Comparison of ENCODE assay signal across 1 cellular context in the genomic region with DNA sequence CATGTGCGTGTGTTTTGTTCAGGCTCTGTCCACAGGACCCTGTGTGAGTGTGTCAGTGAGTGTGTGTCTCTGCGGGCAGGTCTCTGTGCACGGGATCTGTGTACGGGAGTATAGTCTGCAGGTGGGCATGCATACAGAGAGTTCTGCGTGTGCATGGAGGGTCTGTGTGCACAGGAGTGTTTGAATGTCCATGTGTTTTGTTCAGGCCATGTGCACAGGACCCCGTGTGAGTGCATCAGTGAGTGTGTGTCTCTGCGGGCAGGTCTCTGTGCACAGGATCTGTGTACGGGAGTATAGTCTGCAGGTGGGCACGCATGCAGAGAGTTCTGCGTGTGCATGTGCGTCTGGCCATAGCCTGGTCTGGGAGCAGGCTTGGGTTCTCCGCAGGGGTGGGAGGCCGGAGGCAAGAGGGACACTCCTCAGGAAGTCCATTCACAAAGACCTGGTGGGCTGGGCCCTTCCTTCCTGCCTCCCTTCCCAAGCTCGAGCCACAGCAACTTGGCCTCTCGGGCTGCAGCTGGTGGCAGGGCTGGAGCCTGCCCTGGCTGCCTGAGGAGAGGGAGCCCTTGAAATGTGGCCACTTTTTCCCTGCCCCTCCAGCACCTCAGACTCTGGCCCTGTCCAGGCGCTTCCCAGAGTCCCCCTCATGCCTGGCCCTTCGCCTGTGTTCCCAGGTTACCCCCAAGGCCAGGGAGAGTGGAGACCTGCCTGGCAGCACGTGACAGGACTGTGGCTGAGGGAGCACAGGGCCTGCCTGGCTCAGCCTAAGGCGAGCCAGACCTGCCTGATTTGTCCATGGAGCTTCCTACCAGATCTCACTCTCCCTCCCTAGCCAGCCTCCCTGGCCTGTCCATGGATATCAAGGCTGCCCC.
TF ChIP-seq lines count a peak whose summit lies in the region.

No MANE protein-coding gene starts in this region.

TF ChIP-seq in HepG2, 621 proteins besides CTCF, POLR2A, EP300 and RAD21 (continued from another document and continues in another):
- TF ChIP-seq, protein P1, sequence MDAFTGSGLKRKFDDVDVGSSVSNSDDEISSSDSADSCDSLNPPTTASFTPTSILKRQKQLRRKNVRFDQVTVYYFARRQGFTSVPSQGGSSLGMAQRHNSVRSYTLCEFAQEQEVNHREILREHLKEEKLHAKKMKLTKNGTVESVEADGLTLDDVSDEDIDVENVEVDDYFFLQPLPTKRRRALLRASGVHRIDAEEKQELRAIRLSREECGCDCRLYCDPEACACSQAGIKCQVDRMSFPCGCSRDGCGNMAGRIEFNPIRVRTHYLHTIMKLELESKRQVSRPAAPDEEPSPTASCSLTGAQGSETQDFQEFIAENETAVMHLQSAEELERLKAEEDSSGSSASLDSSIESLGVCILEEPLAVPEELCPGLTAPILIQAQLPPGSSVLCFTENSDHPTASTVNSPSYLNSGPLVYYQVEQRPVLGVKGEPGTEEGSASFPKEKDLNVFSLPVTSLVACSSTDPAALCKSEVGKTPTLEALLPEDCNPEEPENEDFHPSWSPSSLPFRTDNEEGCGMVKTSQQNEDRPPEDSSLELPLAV (CRISPR knock-in tag; conservative IDR thresholded peaks at IDR 0.05; ENCODE audit: low read depth) = no peak
- no peak for TF ChIP-seq ZFP82 (CRISPR knock-in tag; IDR thresholded peaks at IDR 0.05; ENCODE audit: borderline replicate concordance)
- TF ChIP-seq, protein P2, sequence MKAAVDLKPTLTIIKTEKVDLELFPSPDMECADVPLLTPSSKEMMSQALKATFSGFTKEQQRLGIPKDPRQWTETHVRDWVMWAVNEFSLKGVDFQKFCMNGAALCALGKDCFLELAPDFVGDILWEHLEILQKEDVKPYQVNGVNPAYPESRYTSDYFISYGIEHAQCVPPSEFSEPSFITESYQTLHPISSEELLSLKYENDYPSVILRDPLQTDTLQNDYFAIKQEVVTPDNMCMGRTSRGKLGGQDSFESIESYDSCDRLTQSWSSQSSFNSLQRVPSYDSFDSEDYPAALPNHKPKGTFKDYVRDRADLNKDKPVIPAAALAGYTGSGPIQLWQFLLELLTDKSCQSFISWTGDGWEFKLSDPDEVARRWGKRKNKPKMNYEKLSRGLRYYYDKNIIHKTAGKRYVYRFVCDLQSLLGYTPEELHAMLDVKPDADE (CRISPR knock-in tag; IDR thresholded peaks at IDR 0.05) = no peak
- no peak for TF ChIP-seq PAX8 (CRISPR knock-in tag; IDR thresholded peaks at IDR 0.05; ENCODE audit: borderline replicate concordance)
- no peak for TF ChIP-seq PCBP1 (IDR thresholded peaks at IDR 0.05; ENCODE audit: borderline replicate concordance, low read depth, low read length)
- no peak for TF ChIP-seq SOX13 (IDR thresholded peaks at IDR 0.05)
- TF ChIP-seq SOX13 (CRISPR knock-in tag; conservative IDR thresholded peaks at IDR 0.05 in 1 of 2, IDR thresholded peaks at IDR 0.05 in 1 of 2) = no peak
- no peak for TF ChIP-seq KMT2A (CRISPR knock-in tag; IDR thresholded peaks at IDR 0.05)
- peak; percentile 20; the same call in 1 of the 2 replicates for TF ChIP-seq ZMYM4 (CRISPR knock-in tag; IDR thresholded peaks at IDR 0.05)
- no peak for TF ChIP-seq CEBPB (IDR thresholded peaks at IDR 0.05; ENCODE audit: borderline replicate concordance, low read depth, low read length)
- TF ChIP-seq, protein P3, sequence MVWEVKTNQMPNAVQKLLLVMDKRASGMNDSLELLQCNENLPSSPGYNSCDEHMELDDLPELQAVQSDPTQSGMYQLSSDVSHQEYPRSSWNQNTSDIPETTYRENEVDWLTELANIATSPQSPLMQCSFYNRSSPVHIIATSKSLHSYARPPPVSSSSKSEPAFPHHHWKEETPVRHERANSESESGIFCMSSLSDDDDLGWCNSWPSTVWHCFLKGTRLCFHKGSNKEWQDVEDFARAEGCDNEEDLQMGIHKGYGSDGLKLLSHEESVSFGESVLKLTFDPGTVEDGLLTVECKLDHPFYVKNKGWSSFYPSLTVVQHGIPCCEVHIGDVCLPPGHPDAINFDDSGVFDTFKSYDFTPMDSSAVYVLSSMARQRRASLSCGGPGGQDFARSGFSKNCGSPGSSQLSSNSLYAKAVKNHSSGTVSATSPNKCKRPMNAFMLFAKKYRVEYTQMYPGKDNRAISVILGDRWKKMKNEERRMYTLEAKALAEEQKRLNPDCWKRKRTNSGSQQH (CRISPR knock-in tag; IDR thresholded peaks at IDR 0.05; ENCODE audit: low read depth) = no peak
- TF ChIP-seq MAFG (CRISPR knock-in tag; IDR thresholded peaks at IDR 0.05) = 0 out of 2 replicates have a peak, but pooled peaks have one; percentile 35
- 0 out of 2 replicates have a peak, but pooled peaks have one; percentile 36 for TF ChIP-seq ZNF431 (CRISPR knock-in tag; IDR thresholded peaks at IDR 0.05; ENCODE audit: borderline replicate concordance, low read depth)
- TF ChIP-seq, protein P4, sequence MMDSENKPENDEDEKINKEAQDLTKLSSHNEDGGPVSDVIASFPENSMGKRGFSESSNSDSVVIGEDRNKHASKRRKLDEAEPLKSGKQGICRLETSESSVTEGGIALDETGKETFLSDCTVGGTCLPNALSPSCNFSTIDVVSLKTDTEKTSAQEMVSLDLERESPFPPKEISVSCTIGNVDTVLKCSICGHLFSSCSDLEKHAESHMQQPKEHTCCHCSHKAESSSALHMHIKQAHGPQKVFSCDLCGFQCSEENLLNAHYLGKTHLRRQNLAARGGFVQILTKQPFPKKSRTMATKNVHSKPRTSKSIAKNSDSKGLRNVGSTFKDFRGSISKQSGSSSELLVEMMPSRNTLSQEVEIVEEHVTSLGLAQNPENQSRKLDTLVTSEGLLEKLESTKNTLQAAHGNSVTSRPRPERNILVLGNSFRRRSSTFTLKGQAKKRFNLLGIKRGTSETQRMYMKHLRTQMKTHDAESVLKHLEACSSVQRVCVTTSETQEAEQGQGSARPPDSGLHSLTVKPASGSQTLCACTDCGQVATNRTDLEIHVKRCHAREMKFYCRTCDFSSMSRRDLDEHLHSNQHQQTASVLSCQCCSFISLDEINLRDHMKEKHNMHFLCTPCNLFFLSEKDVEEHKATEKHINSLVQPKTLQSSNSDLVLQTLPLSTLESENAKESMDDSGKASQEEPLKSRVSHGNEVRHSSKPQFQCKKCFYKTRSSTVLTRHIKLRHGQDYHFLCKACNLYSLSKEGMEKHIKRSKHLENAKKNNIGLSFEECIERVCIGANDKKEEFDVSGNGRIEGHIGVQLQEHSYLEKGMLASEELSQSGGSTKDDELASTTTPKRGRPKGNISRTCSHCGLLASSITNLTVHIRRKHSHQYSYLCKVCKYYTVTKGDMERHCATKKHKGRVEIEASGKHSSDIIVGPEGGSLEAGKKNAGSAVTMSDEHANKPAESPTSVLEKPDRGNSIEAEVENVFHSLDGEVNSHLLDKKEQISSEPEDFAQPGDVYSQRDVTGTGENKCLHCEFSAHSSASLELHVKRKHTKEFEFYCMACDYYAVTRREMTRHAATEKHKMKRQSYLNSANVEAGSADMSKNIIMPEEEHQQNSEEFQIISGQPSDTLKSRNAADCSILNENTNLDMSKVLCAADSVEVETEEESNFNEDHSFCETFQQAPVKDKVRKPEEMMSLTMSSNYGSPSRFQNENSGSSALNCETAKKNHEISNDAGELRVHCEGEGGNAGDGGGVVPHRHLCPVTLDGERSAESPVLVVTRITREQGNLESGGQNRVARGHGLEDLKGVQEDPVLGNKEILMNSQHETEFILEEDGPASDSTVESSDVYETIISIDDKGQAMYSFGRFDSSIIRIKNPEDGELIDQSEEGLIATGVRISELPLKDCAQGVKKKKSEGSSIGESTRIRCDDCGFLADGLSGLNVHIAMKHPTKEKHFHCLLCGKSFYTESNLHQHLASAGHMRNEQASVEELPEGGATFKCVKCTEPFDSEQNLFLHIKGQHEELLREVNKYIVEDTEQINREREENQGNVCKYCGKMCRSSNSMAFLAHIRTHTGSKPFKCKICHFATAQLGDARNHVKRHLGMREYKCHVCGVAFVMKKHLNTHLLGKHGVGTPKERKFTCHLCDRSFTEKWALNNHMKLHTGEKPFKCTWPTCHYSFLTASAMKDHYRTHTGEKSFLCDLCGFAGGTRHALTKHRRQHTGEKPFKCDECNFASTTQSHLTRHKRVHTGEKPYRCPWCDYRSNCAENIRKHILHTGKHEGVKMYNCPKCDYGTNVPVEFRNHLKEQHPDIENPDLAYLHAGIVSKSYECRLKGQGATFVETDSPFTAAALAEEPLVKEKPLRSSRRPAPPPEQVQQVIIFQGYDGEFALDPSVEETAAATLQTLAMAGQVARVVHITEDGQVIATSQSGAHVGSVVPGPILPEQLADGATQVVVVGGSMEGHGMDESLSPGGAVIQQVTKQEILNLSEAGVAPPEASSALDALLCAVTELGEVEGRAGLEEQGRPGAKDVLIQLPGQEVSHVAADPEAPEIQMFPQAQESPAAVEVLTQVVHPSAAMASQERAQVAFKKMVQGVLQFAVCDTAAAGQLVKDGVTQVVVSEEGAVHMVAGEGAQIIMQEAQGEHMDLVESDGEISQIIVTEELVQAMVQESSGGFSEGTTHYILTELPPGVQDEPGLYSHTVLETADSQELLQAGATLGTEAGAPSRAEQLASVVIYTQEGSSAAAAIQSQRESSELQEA (CRISPR knock-in tag; IDR thresholded peaks at IDR 0.05; ENCODE audit: not compliant biosample characterization) = no peak
- no peak for TF ChIP-seq GRHL1 (CRISPR knock-in tag; conservative IDR thresholded peaks at IDR 0.05)
- no peak for TF ChIP-seq TEAD2 (CRISPR knock-in tag; IDR thresholded peaks at IDR 0.05)
- TF ChIP-seq ZNF766 (CRISPR knock-in tag; IDR thresholded peaks at IDR 0.05; ENCODE audit: borderline replicate concordance) = peak; percentile 82; the same call in 1 of the 2 replicates
- TF ChIP-seq NR3C1 (CRISPR knock-in tag; IDR thresholded peaks at IDR 0.05) = no peak
- TF ChIP-seq RARG (CRISPR knock-in tag; IDR thresholded peaks at IDR 0.05; ENCODE audit: low read depth) = no peak
- TF ChIP-seq JUNB (CRISPR knock-in tag; IDR thresholded peaks at IDR 0.05; ENCODE audit: borderline replicate concordance) = no peak
- TF ChIP-seq, protein P5, sequence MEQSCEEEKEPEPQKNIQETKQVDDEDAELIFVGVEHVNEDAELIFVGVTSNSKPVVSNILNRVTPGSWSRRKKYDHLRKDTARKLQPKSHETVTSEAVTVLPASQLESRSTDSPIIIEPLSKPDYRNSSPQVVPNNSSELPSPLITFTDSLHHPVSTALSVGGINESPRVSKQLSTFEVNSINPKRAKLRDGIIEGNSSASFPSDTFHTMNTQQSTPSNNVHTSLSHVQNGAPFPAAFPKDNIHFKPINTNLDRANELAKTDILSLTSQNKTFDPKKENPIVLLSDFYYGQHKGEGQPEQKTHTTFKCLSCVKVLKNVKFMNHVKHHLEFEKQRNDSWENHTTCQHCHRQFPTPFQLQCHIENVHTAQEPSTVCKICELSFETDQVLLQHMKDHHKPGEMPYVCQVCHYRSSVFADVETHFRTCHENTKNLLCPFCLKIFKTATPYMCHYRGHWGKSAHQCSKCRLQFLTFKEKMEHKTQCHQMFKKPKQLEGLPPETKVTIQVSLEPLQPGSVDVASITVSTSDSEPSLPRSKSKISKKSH (CRISPR knock-in tag; IDR thresholded peaks at IDR 0.05; ENCODE audit: borderline replicate concordance) = no peak; the same call in 1 of the 2 replicates
- no peak for TF ChIP-seq NAIF1 (CRISPR knock-in tag; IDR thresholded peaks at IDR 0.05; ENCODE audit: borderline replicate concordance)
- no peak for TF ChIP-seq MAZ (IDR thresholded peaks at IDR 0.05; ENCODE audit: borderline replicate concordance, low read depth, low read length)
- peak; percentile 71; the same call in 1 of the 2 replicates for TF ChIP-seq MAZ (CRISPR knock-in tag; IDR thresholded peaks at IDR 0.05; ENCODE audit: low read depth)
- no peak for TF ChIP-seq KLF9 (CRISPR knock-in tag; IDR thresholded peaks at IDR 0.05; ENCODE audit: low read depth)
- TF ChIP-seq GABPA (IDR thresholded peaks at IDR 0.05; ENCODE audit: low read depth, low read length) = no peak
- no peak for TF ChIP-seq GABPA (CRISPR knock-in tag; IDR thresholded peaks at IDR 0.05; ENCODE audit: low read depth)
- no peak for TF ChIP-seq ZNF234 (CRISPR knock-in tag; conservative IDR thresholded peaks at IDR 0.05)
- TF ChIP-seq FOXA1 (IDR thresholded peaks at IDR 0.05) = no peak
- TF ChIP-seq FOXA1 (CRISPR knock-in tag; IDR thresholded peaks at IDR 0.05) = peak; percentile 7; the same call in 1 of the 2 replicates
- no peak for TF ChIP-seq AGO1 (IDR thresholded peaks at IDR 0.05; ENCODE audit: low read depth, low read length, poor library complexity, severe bottlenecking)
- TF ChIP-seq ZNF615 (CRISPR knock-in tag; IDR thresholded peaks at IDR 0.05; ENCODE audit: borderline replicate concordance) = no peak
- no peak for TF ChIP-seq TOPORS (CRISPR knock-in tag; IDR thresholded peaks at IDR 0.05)
- TF ChIP-seq, protein P6, sequence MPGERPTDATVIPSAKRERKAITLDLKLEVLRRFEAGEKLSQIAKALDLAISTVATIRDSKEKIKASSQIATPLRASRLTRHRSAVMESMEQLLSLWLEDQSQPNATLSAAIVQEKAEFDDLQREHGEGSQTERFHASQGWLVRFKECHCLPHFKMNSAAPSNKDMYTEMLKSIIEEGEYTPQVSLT (CRISPR knock-in tag; IDR thresholded peaks at IDR 0.05; ENCODE audit: borderline replicate concordance, low read depth) = no peak; the same call in 1 of the 2 replicates
- no peak; the same call in 1 of the 2 replicates for TF ChIP-seq ZNF274 (CRISPR knock-in tag; IDR thresholded peaks at IDR 0.05)
- TF ChIP-seq ZSCAN25 (CRISPR knock-in tag; IDR thresholded peaks at IDR 0.05) = no peak
- TF ChIP-seq, protein P7, sequence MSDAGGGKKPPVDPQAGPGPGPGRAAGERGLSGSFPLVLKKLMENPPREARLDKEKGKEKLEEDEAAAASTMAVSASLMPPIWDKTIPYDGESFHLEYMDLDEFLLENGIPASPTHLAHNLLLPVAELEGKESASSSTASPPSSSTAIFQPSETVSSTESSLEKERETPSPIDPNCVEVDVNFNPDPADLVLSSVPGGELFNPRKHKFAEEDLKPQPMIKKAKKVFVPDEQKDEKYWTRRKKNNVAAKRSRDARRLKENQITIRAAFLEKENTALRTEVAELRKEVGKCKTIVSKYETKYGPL (CRISPR knock-in tag; IDR thresholded peaks at IDR 0.05) = no peak
- TF ChIP-seq PITX1 (CRISPR knock-in tag; IDR thresholded peaks at IDR 0.05) = peak; percentile 40; the same call in 1 of the 2 replicates
- no peak for TF ChIP-seq RBM39 (IDR thresholded peaks at IDR 0.05; ENCODE audit: low read depth, low read length, poor library complexity, severe bottlenecking)
- TF ChIP-seq NR2C2 (CRISPR knock-in tag; IDR thresholded peaks at IDR 0.05; ENCODE audit: borderline replicate concordance) = no peak
- TF ChIP-seq MYC (CRISPR knock-in tag; IDR thresholded peaks at IDR 0.05; ENCODE audit: borderline replicate concordance) = peak; percentile 61; the same call in 1 of the 2 replicates
- no peak for TF ChIP-seq ZEB1 (IDR thresholded peaks at IDR 0.05; ENCODE audit: insufficient replicate concordance, low read depth)
